ENCODE assay signal across 14 cellular contexts in the genomic region with DNA sequence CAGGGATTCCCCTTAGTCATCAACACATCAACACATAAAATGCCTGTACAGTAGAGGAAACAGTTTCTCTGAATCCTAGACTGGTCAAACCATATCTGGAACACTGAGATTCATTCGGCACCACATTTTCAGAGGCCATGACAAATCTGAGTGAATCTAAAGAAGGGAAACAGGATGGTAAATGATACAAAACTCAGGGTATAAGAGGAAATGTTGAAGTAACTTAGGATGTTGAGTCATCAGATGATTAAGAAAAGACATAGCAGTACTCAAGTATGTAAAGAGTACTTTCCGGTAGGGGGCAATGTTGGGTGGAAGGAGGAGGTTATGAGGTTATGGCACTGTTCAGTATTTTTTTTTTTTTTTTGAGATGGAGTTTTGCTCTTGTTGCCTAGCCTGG.
DNase-seq lines count a peak whose midpoint lies in the region; ATAC-seq, FAIRE-seq and TF ChIP-seq lines count a peak whose summit lies in the region.
"Had no signal": no experiment of that assay in that cellular context is flagged by ENCODE, and none has a peak within 500 bp of the region (broad histone marks: within the 10 kb centered on the region; RNA-seq: fewer than 3 reads in every experiment).

No MANE protein-coding gene starts in this region.

- H3K27ac Mint-ChIP-seq in activated T-helper 17 cell treated with anti-CD3 and anti-CD28 coated beads, Interleukin-2, amount 50 U/mL, for 72 hours, result no peak overlapping the region
- no peak overlapping the region for H3K27ac Mint-ChIP-seq in type B pancreatic cell
- H3K27ac Mint-ChIP-seq: activated CD4-positive, alpha-beta T cell treated with anti-CD3 and anti-CD28 coated beads, Interleukin-2, amount 10 ng/mL, durations not matched to agents 7 days and 5 days; activated naive CD8-positive, alpha-beta T cell had no signal

- no peaks in the 10 kb centered on the region for H3K27me3 Mint-ChIP-seq in activated T-helper 17 cell treated with anti-CD3 and anti-CD28 coated beads, Interleukin-2, amount 50 U/mL, for 72 hours
- no peaks in the 10 kb centered on the region for H3K27me3 Mint-ChIP-seq in type B pancreatic cell
- H3K27me3 Mint-ChIP-seq: activated CD4-positive, alpha-beta T cell treated with anti-CD3 and anti-CD28 coated beads, Interleukin-2, amount 10 ng/mL, durations not matched to agents 7 days and 5 days; activated naive CD8-positive, alpha-beta T cell had no signal

- 90 to 96% methylated on average over 2 of the region's 2 CpGs for WGBS in pancreas, 2 donors

- no peaks in the 10 kb centered on the region for H3K9me3 ChIP-seq in pancreas
- H3K9me3 ChIP-seq: transverse colon had no signal

- H3K9me3 Mint-ChIP-seq in activated T-helper 17 cell treated with anti-CD3 and anti-CD28 coated beads, Interleukin-2, amount 50 U/mL, for 72 hours, result no peaks in the 10 kb centered on the region
- H3K9me3 Mint-ChIP-seq in type B pancreatic cell, result peaks cover 6% of the 10 kb centered on the region

- DNase-seq in EL (peak; percentile 84), Kasumi-1 (lab: John Stamatoyannopoulos, UW) (peak; percentile 40 to 46), iris pigment epithelial cell (ENCODE audit: low read depth) (peak; percentile 92), type B pancreatic cell (ENCODE audit: extremely low spot score, unreplicated experiment) (no peak), NCI-H2171 (lab: John Stamatoyannopoulos, UW) (no peak), pancreas (no peak), DMS53 (lab: John Stamatoyannopoulos, UW) (no peak)
- DNase-seq: activated CD4-positive, alpha-beta T cell treated with anti-CD3 and anti-CD28 coated beads, Interleukin-2, amount 10 ng/mL, durations not matched to agents 7 days and 5 days; left ventricle myocardium inferior; NCI-H1105 treated with DMSO at 0.1 percent for 48 hours; transverse colon had no signal

- no peak overlapping the region for H3K4me3 Mint-ChIP-seq in activated T-helper 17 cell treated with anti-CD3 and anti-CD28 coated beads, Interleukin-2, amount 50 U/mL, for 72 hours
- H3K4me3 Mint-ChIP-seq in type B pancreatic cell, result no peak overlapping the region
- H3K4me3 Mint-ChIP-seq: activated CD4-positive, alpha-beta T cell treated with anti-CD3 and anti-CD28 coated beads, Interleukin-2, amount 10 ng/mL, durations not matched to agents 7 days and 5 days; activated naive CD8-positive, alpha-beta T cell had no signal

- TF ChIP-seq CTCF in type B pancreatic cell (conservative IDR thresholded peaks at IDR 0.05) (no peak), pancreas (IDR thresholded peaks at IDR 0.05) (no peak)

- no peaks in the 10 kb centered on the region for H3K4me1 ChIP-seq in pancreas
- H3K4me1 ChIP-seq: left ventricle myocardium inferior, transverse colon had no signal

- H3K4me3 ChIP-seq in pancreas, result no peak overlapping the region
- H3K4me3 ChIP-seq: left ventricle myocardium inferior, transverse colon had no signal

- FAIRE-seq in pancreas (lab: Jason Lieb, UNC), result no peak
- FAIRE-seq: D721Med had no signal

- no peaks in the 10 kb centered on the region for H3K36me3 ChIP-seq in pancreas
- H3K36me3 ChIP-seq: left ventricle myocardium inferior, transverse colon had no signal

- H3K4me1 Mint-ChIP-seq in activated T-helper 17 cell treated with anti-CD3 and anti-CD28 coated beads, Interleukin-2, amount 50 U/mL, for 72 hours, result peaks cover 5% of the 10 kb centered on the region
- no peaks in the 10 kb centered on the region for H3K4me1 Mint-ChIP-seq in type B pancreatic cell (ENCODE audit: unreplicated experiment)
- H3K4me1 Mint-ChIP-seq: activated CD4-positive, alpha-beta T cell treated with anti-CD3 and anti-CD28 coated beads, Interleukin-2, amount 10 ng/mL, durations not matched to agents 7 days and 5 days had no signal

- no peak overlapping the region for H3K27ac ChIP-seq in pancreas
- H3K27ac ChIP-seq: left ventricle myocardium inferior, transverse colon had no signal

- ATAC-seq in activated T-helper 17 cell treated with anti-CD3 and anti-CD28 coated beads, Interleukin-2, amount 50 U/mL, for 72 hours (replicated peaks), result peak; percentile 70
- no peak for ATAC-seq in pancreas

- no peaks in the 10 kb centered on the region for H3K27me3 ChIP-seq in pancreas
- H3K27me3 ChIP-seq: transverse colon had no signal

- intact Hi-C loops in pancreas (cut with DNase I), result no loop called here

- no peaks in the 10 kb centered on the region for H3K36me3 Mint-ChIP-seq in activated T-helper 17 cell treated with anti-CD3 and anti-CD28 coated beads, Interleukin-2, amount 50 U/mL, for 72 hours (ENCODE audit: low read depth)
- H3K36me3 Mint-ChIP-seq in type B pancreatic cell, result peaks cover 4% of the 10 kb centered on the region

Comparison
In these comparisons a context has a peak if more than half of its experiments do, and no peak if none do; other contexts are left out.
1. DNase-seq: peak in EL (single experiment), Kasumi-1 (2 of 2) and iris pigment epithelial cell (single experiment); none in type B pancreatic cell (single experiment), NCI-H2171 (single experiment), pancreas (0 of 6) and DMS53 (single experiment).